20 cellular contexts compared by ENCODE assay signal in the genomic region with DNA sequence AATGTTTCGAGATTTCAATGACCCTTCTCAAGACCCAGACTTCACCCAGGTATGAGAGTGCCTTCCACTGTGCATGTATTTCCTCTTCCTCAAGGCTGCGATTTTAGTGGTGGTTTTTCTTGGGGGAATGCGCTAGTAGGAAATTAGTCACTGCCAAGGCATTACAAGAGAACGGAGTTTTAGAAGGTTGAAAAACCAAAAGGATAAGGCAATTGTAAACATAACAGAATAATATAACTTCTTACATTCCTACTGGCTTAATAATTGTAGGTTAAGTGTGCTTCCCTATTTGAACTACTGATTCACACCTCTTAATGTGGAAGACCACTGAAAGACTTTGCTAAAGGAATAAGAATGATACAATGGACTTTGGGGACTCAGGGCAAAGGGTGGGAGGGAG. TPM values are rescaled to one million over a fixed set of nuclear protein-coding genes. Genes with fewer than 3 reads are reported as not detected.
DNase-seq lines count a peak whose midpoint lies in the region; ATAC-seq and TF ChIP-seq lines count a peak whose summit lies in the region.
"Had no signal": no experiment of that assay in that cellular context is flagged by ENCODE, and none has a peak within 500 bp of the region (broad histone marks: within the 10 kb centered on the region; RNA-seq: fewer than 3 reads in every experiment).

No MANE protein-coding gene starts in this region.

- H3K79me2 ChIP-seq in fibroblast of lung (ENCODE audit: control insufficient read depth, insufficient read depth, low read length), result no peaks in the 10 kb centered on the region

- no peaks in the 10 kb centered on the region for H4K20me1 ChIP-seq in fibroblast of lung (ENCODE audit: control insufficient read depth, extremely low read depth, insufficient read depth, low read length)

- H3K27ac ChIP-seq in RWPE2 (ENCODE audit: poor library complexity, severe bottlenecking), result peak overlapping the region; percentile 60
- H3K27ac ChIP-seq in fibroblast of lung (ENCODE audit: insufficient read depth, low read length), result no peak overlapping the region
- H3K27ac ChIP-seq: body of pancreas, C4-2B, dorsolateral prefrontal cortex, psoas muscle, tibial artery had no signal

- H3K4me1 ChIP-seq in RWPE2 (ENCODE audit: insufficient read depth, poor library complexity, severe bottlenecking) (peaks cover 24% of the 10 kb centered on the region), fibroblast of lung (ENCODE audit: control insufficient read depth, extremely low read depth, insufficient read depth, low read length) (peaks cover 10% of the 10 kb centered on the region)
- H3K4me1 ChIP-seq: psoas muscle, tibial artery had no signal

- H3K4me3 ChIP-seq in RWPE2 (ENCODE audit: severe bottlenecking), result no peak overlapping the region
- no peak overlapping the region for H3K4me3 ChIP-seq in fibroblast of lung (replicated peaks in 1 of 4; ENCODE audit: control extremely low read depth in 1 of 4, insufficient read depth in 1 of 4, low read depth in 3 of 4, low read length in 4 of 4)
- H3K4me3 ChIP-seq in skeletal muscle cell (ENCODE audit: low read depth, low read length), result no peak overlapping the region
- H3K4me3 ChIP-seq: body of pancreas, dorsolateral prefrontal cortex, psoas muscle, tibial artery had no signal

- no peak overlapping the region for H3K4me2 ChIP-seq in fibroblast of lung (ENCODE audit: extremely low read depth, insufficient read depth, low read length)

- ATAC-seq in RWPE2 (ENCODE audit: low read depth), result peak; percentile 39; the same call in 2 of the 3 replicates
- no peak for ATAC-seq in Right ventricle myocardium inferior
- ATAC-seq in HG03095 (IDR thresholded peaks at IDR 0.05; ENCODE audit: unreplicated experiment), result no peak
- ATAC-seq: body of pancreas; esophagus mucosa; psoas muscle; stimulated activated memory B cell treated with anti-CD40 and anti-IgM and Interleukin-4, amounts not matched to agents 10 μg/mL and 1 μg/mL and 100 μg/mL, for 72 hours had no signal

- no peak for TF ChIP-seq CTCF in RWPE2 (IDR thresholded peaks at IDR 0.05; ENCODE audit: poor library complexity, severe bottlenecking)
- TF ChIP-seq CTCF in fibroblast of lung (conservative IDR thresholded peaks at IDR 0.05 in 1 of 2, IDR thresholded peaks at IDR 0.05 in 1 of 2; ENCODE audit: low read depth in 1 of 2, low read length in 2 of 2), result no peak

- no peak overlapping the region for H3K9ac ChIP-seq in fibroblast of lung (ENCODE audit: insufficient read depth, low read length)

- H3K36me3 ChIP-seq in RWPE2 (ENCODE audit: low read depth), result peaks cover 37% of the 10 kb centered on the region
- H3K36me3 ChIP-seq in fibroblast of lung (ENCODE audit: control insufficient read depth, insufficient read depth, low read length), result peaks cover 7% of the 10 kb centered on the region

- H3K9me3 ChIP-seq in RWPE2 (ENCODE audit: severe bottlenecking) (no peaks in the 10 kb centered on the region), fibroblast of lung (ENCODE audit: control insufficient read depth, insufficient read depth, low read depth, low read length) (no peaks in the 10 kb centered on the region)
- H3K9me3 ChIP-seq: body of pancreas, psoas muscle, tibial artery had no signal

- DNase-seq in GM03348 (ENCODE audit: low spot score) (peak; percentile 6), RWPE2 (ENCODE audit: low spot score) (no peak), fibroblast of lung (ENCODE audit: low read depth in 2 of 2) (peak; percentile 42 to 90), skeletal muscle cell (ENCODE audit: low read depth) (peak; percentile 14), NCI-H2029 treated with DMSO at 0.1 percent for 48 hours (lab: John Stamatoyannopoulos, UW) (no peak), DMS79 (lab: John Stamatoyannopoulos, UW) (no peak), Right ventricle myocardium inferior (ENCODE audit: missing footprints) (no peak)
- DNase-seq: activated CD4-positive, alpha-beta T cell treated with anti-CD3 and anti-CD28 coated beads, Interleukin-2, amount 10 ng/mL, durations not matched to agents 7 days and 5 days; body of pancreas; DMS 273 treated with DMSO at 0.1 percent for 48 hours; dorsolateral prefrontal cortex; islet precursor cell; MM.1S; NCI-H446 treated with DMSO at 0.1 percent for 48 hours; psoas muscle; tibial artery had no signal

- no peak overlapping the region for H2AFZ ChIP-seq in fibroblast of lung (ENCODE audit: low read length)

- H3K27me3 ChIP-seq in RWPE2 (ENCODE audit: insufficient read depth, poor library complexity, severe bottlenecking) (no peaks in the 10 kb centered on the region), fibroblast of lung (ENCODE audit: control insufficient read depth, insufficient read depth, low read length) (no peaks in the 10 kb centered on the region)
- H3K27me3 ChIP-seq: body of pancreas, dorsolateral prefrontal cortex, tibial artery had no signal

- intact Hi-C loops in Right ventricle myocardium inferior (cut with DNase I), result no loop called here

RNA-seq across cellular contexts. Expression of a gene that starts 38.9 kb away (rescaled TPM):
- 51.1 and 77.8 TPM in 2 replicates for total RNA-seq in fibroblast of lung
- polyA plus RNA-seq in fibroblast of lung, result 147 and 158 TPM in 2 replicates
- 96.1 and 102 TPM in 2 replicates for polyA plus RNA-seq in fibroblast of lung (2012)
- 86.7 and 101 TPM in 2 replicates for polyA minus RNA-seq in fibroblast of lung (ENCODE audit: low replicate concordance)
- total RNA-seq in Right ventricle myocardium inferior, result 59.5 TPM

Comparison
In these comparisons a context has a peak if more than half of its experiments do, and no peak if none do; other contexts are left out.
1. DNase-seq: peak in GM03348 (single experiment), fibroblast of lung (2 of 2) and skeletal muscle cell (single experiment); none in RWPE2 (single experiment), NCI-H2029 treated with DMSO at 0.1 percent for 48 hours (single experiment), DMS79 (single experiment) and Right ventricle myocardium inferior (single experiment).